20 cellular contexts compared by ENCODE assay signal in the genomic region with DNA sequence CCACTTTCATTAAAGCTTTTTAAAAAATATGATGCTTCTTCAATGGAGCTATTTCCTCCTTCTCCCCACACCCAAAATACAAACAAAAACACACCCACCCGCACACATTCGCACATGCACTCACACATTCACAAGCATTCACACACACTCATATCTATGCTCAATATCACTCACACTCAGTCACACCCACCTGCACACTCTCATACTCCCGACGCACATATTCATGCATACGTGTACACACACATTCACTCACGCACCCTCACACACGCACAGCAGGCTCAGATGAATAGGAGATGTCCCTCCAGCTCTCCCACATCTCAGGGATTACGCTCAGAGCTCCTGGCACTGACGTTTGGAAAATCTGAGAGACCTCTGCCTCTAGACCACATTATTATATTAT. TPM values are rescaled to one million over a fixed set of nuclear protein-coding genes. Genes with fewer than 3 reads are reported as not detected.
DNase-seq lines count a peak whose midpoint lies in the region; FAIRE-seq and TF ChIP-seq lines count a peak whose summit lies in the region.
"Had no signal": no experiment of that assay in that cellular context is flagged by ENCODE, and none has a peak within 500 bp of the region (broad histone marks: within the 10 kb centered on the region; RNA-seq: fewer than 3 reads in every experiment).

No MANE protein-coding gene starts in this region.

- H3K36me3 ChIP-seq in mesenchymal stem cell (ENCODE audit: control insufficient read depth in 1 of 2, insufficient read depth in 2 of 2, low read depth in 1 of 2, low read length in 2 of 2) (no peaks in the 10 kb centered on the region), skeletal muscle satellite cell (ENCODE audit: insufficient read depth, low read length) (no peaks in the 10 kb centered on the region)
- H3K36me3 ChIP-seq: BE2C, SJSA1 had no signal

- peak overlapping the region; percentile 40 for H3K4me3 Mint-ChIP-seq in chondrocyte (ENCODE audit: unreplicated experiment)
- H3K4me3 Mint-ChIP-seq: activated CD8-positive, alpha-beta memory T cell treated with anti-CD3 and anti-CD28 coated beads, Interleukin-2, amount 10 ng/mL, durations not matched to agents 7 days and 5 days had no signal

- WGBS in mesenchymal stem cell, result 68% methylated on average over 7 of the region's 9 CpGs

- H3K23ac ChIP-seq in mesenchymal stem cell (ENCODE audit: low read length in 2 of 2), result no peak overlapping the region

- no peak overlapping the region for H2AFZ ChIP-seq in mesenchymal stem cell (ENCODE audit: low read depth, low read length)

- H3K14ac ChIP-seq in mesenchymal stem cell (ENCODE audit: low read length in 2 of 2), result no peak overlapping the region

- no peak overlapping the region for H3K27ac ChIP-seq in mesenchymal stem cell (ENCODE audit: low read length, poor library complexity, severe bottlenecking)
- H3K27ac ChIP-seq: SJSA1 had no signal

- H3K4me2 ChIP-seq in mesenchymal stem cell (ENCODE audit: low read length, poor library complexity, severe bottlenecking) (peak overlapping the region; percentile 81), skeletal muscle satellite cell (ENCODE audit: low read length) (peak overlapping the region; percentile 86)

- no peak overlapping the region for H2BK15ac ChIP-seq in mesenchymal stem cell (ENCODE audit: low read depth, poor library complexity, severe bottlenecking)

- H3K9me3 ChIP-seq in mesenchymal stem cell (ENCODE audit: control insufficient read depth, low read length) (no peaks in the 10 kb centered on the region), skeletal muscle satellite cell (replicated peaks; ENCODE audit: low read length) (no peaks in the 10 kb centered on the region)
- H3K9me3 ChIP-seq: BE2C had no signal

- H3K9ac ChIP-seq in mesenchymal stem cell (ENCODE audit: low read length) (no peak overlapping the region), skeletal muscle satellite cell (ENCODE audit: low read depth, low read length) (no peak overlapping the region)

- no peak overlapping the region for H2BK12ac ChIP-seq in mesenchymal stem cell (ENCODE audit: low read length in 2 of 2)

- peaks cover 18% of the 10 kb centered on the region for H3K27me3 Mint-ChIP-seq in chondrocyte (ENCODE audit: low read depth)

- no peaks in the 10 kb centered on the region for H3K79me1 ChIP-seq in mesenchymal stem cell (replicated peaks; ENCODE audit: low read length, poor library complexity, severe bottlenecking)

- H3K4me1 ChIP-seq in mesenchymal stem cell (ENCODE audit: control insufficient read depth, insufficient read depth, low read depth, low read length) (peaks cover 5% of the 10 kb centered on the region), skeletal muscle satellite cell (ENCODE audit: control insufficient read depth, insufficient read depth, low read length) (no peaks in the 10 kb centered on the region)
- H3K4me1 ChIP-seq: BE2C, SJSA1 had no signal

- no peak overlapping the region for H4K91ac ChIP-seq in mesenchymal stem cell (ENCODE audit: low read length)

- peak overlapping the region in 1 of 2 experiments; percentile 79 for H3K4me3 ChIP-seq in mesenchymal stem cell (ENCODE audit: insufficient read depth in 1 of 2, low read depth in 1 of 2, low read length in 2 of 2)
- peak overlapping the region; percentile 66 for H3K4me3 ChIP-seq in skeletal muscle satellite cell (ENCODE audit: low read length)
- H3K4me3 ChIP-seq: SJSA1 had no signal

- no peak overlapping the region for H2BK5ac ChIP-seq in mesenchymal stem cell (ENCODE audit: low read depth, low read length, poor library complexity, severe bottlenecking)

- H3K27me3 ChIP-seq in mesenchymal stem cell (ENCODE audit: control insufficient read depth in 1 of 2, insufficient read depth in 1 of 2, low read length in 2 of 2), result peaks cover 4 to 9% of the 10 kb centered on the region in 2 experiments
- H3K27me3 ChIP-seq in skeletal muscle satellite cell (ENCODE audit: control insufficient read depth, insufficient read depth, low read length), result peaks cover 11% of the 10 kb centered on the region
- H3K27me3 ChIP-seq: BE2C had no signal

- peaks cover 9% of the 10 kb centered on the region for H3K4me1 Mint-ChIP-seq in chondrocyte (ENCODE audit: low read depth)
- H3K4me1 Mint-ChIP-seq: activated CD8-positive, alpha-beta memory T cell treated with anti-CD3 and anti-CD28 coated beads, Interleukin-2, amount 10 ng/mL, durations not matched to agents 7 days and 5 days had no signal

- no peak for TF ChIP-seq CTCF in chondrocyte (IDR thresholded peaks at IDR 0.05)

- H4K8ac ChIP-seq in mesenchymal stem cell (ENCODE audit: low read length), result no peak overlapping the region

- no peak overlapping the region for H2BK120ac ChIP-seq in mesenchymal stem cell (ENCODE audit: low read depth, low read length)

- no peak overlapping the region for H3K4ac ChIP-seq in mesenchymal stem cell (ENCODE audit: low read depth in 1 of 2, low read length in 2 of 2)

- H3K9me3 Mint-ChIP-seq in chondrocyte (ENCODE audit: low read depth), result no peaks in the 10 kb centered on the region
- H3K9me3 Mint-ChIP-seq: natural killer cell had no signal

- no peak overlapping the region for H3K27ac Mint-ChIP-seq in chondrocyte (ENCODE audit: unreplicated experiment)
- H3K27ac Mint-ChIP-seq: activated CD8-positive, alpha-beta memory T cell treated with anti-CD3 and anti-CD28 coated beads, Interleukin-2, amount 10 ng/mL, durations not matched to agents 7 days and 5 days; natural killer cell had no signal

- no peak overlapping the region for H2AK5ac ChIP-seq in mesenchymal stem cell (ENCODE audit: low read length, severe bottlenecking)

- no peak for DNase-seq in HTR-8/SVneo (ENCODE audit: insufficient read length, low spot score)
- no peak for DNase-seq in chondrocyte (ENCODE audit: low spot score)
- no peak for DNase-seq in mesenchymal stem cell
- DNase-seq in NCI-H2171 (lab: John Stamatoyannopoulos, UW), result no peak
- DNase-seq in superior temporal gyrus (ENCODE audit: extremely low spot score), result no peak
- DNase-seq in DMS 273 treated with DMSO at 0.1 percent for 48 hours (lab: John Stamatoyannopoulos, UW), result no peak
- DNase-seq: activated CD4-positive, alpha-beta T cell treated with anti-CD3 and anti-CD28 coated beads for 1 hour; activated CD8-positive, alpha-beta memory T cell treated with anti-CD3 and anti-CD28 coated beads, Interleukin-2, amount 10 ng/mL, durations not matched to agents 7 days and 5 days; aorta; BE2C; GDM1; natural killer cell; NCI-H2081; NCI-H69; right cardiac atrium; stimulated activated CD4-positive, alpha-beta T cell treated with anti-CD3 and anti-CD28 coated beads, Interleukin-4, amount 100 ng/mL, for 1 hour had no signal

- no peaks in the 10 kb centered on the region for H3K36me3 Mint-ChIP-seq in chondrocyte (ENCODE audit: low read depth)
- H3K36me3 Mint-ChIP-seq: activated CD8-positive, alpha-beta memory T cell treated with anti-CD3 and anti-CD28 coated beads, Interleukin-2, amount 10 ng/mL, durations not matched to agents 7 days and 5 days; natural killer cell had no signal

- H3K18ac ChIP-seq in mesenchymal stem cell (ENCODE audit: low read depth in 1 of 2, low read length in 2 of 2), result no peak overlapping the region

- FAIRE-seq in HTR-8/SVneo (lab: Jason Lieb, UNC), result peak; percentile 80
- FAIRE-seq: D721Med, frontal cortex had no signal

RNA-seq across cellular contexts. Expression of a gene that starts 25.7 kb away (rescaled TPM):
- 21.5 to 28.2 TPM (median 21.7 TPM) in 3 replicates for total RNA-seq in chondrocyte
- polyA plus RNA-seq in mesenchymal stem cell (2013, experiment 1 of 2), result 18.7 TPM
- polyA plus RNA-seq in mesenchymal stem cell (2013, experiment 2 of 2), result 19.1 TPM
- total RNA-seq in skeletal muscle satellite cell (2012; rRNA removed), result 14.6 and 16.5 TPM in 2 replicates

RNA-seq across cellular contexts. Expression of a gene that starts 54.3 kb away (rescaled TPM):
- 21.4 to 34.8 TPM (median 32.3 TPM) in 3 replicates for total RNA-seq in chondrocyte
- polyA plus RNA-seq in mesenchymal stem cell (2013, experiment 1 of 2), result 16.0 TPM
- 17.1 TPM for polyA plus RNA-seq in mesenchymal stem cell (2013, experiment 2 of 2)
- total RNA-seq in skeletal muscle satellite cell (2012; rRNA removed), result 12.9 and 19.8 TPM in 2 replicates

RNA-seq across cellular contexts. Expression of a gene that starts 54.7 kb away (rescaled TPM):
- 45.0 to 50.4 TPM (median 48.7 TPM) in 3 replicates for total RNA-seq in chondrocyte
- polyA plus RNA-seq in mesenchymal stem cell (2013, experiment 1 of 2), result 23.3 TPM
- 22.9 TPM for polyA plus RNA-seq in mesenchymal stem cell (2013, experiment 2 of 2)
- 44.8 and 50.7 TPM in 2 replicates for total RNA-seq in skeletal muscle satellite cell (2012; rRNA removed)
